2 cellular contexts compared by ENCODE assay signal in the genomic region with DNA sequence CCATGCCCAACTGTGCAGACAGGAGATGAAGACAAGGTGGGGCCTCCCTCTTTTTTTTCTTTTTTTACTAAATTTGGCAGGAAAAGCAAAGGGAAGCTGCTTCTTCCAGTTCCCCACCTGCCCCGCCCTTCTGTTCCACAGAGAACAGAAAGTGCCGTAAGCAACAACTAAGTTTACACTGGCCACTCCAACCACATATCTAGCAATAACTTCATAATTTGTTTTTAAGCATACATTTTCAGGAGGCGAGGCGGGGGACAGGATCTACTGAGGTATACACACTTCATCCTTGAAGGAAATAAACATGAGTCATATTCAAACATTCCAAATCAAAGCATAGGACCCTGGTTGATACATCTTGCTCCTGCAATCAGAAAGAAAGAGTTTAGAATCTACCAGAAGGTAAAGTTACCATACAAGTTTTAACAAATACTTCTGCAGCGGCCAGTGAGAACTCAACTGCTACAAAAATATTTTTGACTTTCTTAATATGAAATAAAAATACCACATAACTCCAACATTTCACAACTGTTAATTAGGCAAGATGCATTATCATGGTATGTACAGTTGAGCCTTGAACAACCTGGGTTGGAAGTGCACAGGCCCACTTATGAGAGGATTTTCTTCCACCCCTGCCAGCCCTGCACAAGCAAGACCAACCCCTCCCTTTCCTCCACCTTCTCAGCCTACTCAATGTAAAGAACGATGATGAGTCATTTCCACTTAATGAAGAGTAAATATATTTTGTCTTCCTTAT.
TF ChIP-seq lines count a peak whose summit lies in the region.

No MANE protein-coding gene starts in this region.

TF ChIP-seq in SK-N-SH, 30 proteins besides CTCF, POLR2A, EP300 and RAD21:
- TF ChIP-seq NFIC (IDR thresholded peaks at IDR 0.05; ENCODE audit: borderline replicate concordance), result no peak
- peak; percentile 9; the same call in 1 of the 2 replicates for TF ChIP-seq FOSL2 (IDR thresholded peaks at IDR 0.05; ENCODE audit: borderline replicate concordance, low read depth)

TF ChIP-seq in SK-N-SH treated with all-trans-retinoic acid at 6 μM for 48 hours, 23 proteins besides CTCF, POLR2A, EP300 and RAD21:
- TF ChIP-seq ZNF70 (CRISPR knock-in tag; IDR thresholded peaks at IDR 0.05) (no peak), POU6F1 (CRISPR knock-in tag; IDR thresholded peaks at IDR 0.05; ENCODE audit: borderline replicate concordance, low read depth) (no peak), CSDC2 (CRISPR knock-in tag; IDR thresholded peaks at IDR 0.05) (no peak), ISL1 (CRISPR knock-in tag; IDR thresholded peaks at IDR 0.05) (no peak), OSR1 (CRISPR knock-in tag; IDR thresholded peaks at IDR 0.05) (no peak), PATZ1 (CRISPR knock-in tag; IDR thresholded peaks at IDR 0.05; ENCODE audit: borderline replicate concordance) (no peak), ZFP30 (CRISPR knock-in tag; IDR thresholded peaks at IDR 0.05) (no peak), ZNF565 (CRISPR knock-in tag; conservative IDR thresholded peaks at IDR 0.05; ENCODE audit: low read depth) (no peak)
- TF ChIP-seq, protein P1, sequence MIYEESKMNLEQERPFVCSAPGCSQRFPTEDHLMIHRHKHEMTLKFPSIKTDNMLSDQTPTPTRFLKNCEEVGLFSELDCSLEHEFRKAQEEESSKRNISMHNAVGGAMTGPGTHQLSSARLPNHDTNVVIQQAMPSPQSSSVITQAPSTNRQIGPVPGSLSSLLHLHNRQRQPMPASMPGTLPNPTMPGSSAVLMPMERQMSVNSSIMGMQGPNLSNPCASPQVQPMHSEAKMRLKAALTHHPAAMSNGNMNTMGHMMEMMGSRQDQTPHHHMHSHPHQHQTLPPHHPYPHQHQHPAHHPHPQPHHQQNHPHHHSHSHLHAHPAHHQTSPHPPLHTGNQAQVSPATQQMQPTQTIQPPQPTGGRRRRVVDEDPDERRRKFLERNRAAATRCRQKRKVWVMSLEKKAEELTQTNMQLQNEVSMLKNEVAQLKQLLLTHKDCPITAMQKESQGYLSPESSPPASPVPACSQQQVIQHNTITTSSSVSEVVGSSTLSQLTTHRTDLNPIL (CRISPR knock-in tag; IDR thresholded peaks at IDR 0.05; ENCODE audit: low read depth), result no peak
- TF ChIP-seq, protein P2, sequence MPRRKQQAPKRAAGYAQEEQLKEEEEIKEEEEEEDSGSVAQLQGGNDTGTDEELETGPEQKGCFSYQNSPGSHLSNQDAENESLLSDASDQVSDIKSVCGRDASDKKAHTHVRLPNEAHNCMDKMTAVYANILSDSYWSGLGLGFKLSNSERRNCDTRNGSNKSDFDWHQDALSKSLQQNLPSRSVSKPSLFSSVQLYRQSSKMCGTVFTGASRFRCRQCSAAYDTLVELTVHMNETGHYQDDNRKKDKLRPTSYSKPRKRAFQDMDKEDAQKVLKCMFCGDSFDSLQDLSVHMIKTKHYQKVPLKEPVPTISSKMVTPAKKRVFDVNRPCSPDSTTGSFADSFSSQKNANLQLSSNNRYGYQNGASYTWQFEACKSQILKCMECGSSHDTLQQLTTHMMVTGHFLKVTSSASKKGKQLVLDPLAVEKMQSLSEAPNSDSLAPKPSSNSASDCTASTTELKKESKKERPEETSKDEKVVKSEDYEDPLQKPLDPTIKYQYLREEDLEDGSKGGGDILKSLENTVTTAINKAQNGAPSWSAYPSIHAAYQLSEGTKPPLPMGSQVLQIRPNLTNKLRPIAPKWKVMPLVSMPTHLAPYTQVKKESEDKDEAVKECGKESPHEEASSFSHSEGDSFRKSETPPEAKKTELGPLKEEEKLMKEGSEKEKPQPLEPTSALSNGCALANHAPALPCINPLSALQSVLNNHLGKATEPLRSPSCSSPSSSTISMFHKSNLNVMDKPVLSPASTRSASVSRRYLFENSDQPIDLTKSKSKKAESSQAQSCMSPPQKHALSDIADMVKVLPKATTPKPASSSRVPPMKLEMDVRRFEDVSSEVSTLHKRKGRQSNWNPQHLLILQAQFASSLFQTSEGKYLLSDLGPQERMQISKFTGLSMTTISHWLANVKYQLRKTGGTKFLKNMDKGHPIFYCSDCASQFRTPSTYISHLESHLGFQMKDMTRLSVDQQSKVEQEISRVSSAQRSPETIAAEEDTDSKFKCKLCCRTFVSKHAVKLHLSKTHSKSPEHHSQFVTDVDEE (CRISPR knock-in tag; IDR thresholded peaks at IDR 0.05), result no peak
